8 cellular contexts compared by ENCODE assay signal in the genomic region with DNA sequence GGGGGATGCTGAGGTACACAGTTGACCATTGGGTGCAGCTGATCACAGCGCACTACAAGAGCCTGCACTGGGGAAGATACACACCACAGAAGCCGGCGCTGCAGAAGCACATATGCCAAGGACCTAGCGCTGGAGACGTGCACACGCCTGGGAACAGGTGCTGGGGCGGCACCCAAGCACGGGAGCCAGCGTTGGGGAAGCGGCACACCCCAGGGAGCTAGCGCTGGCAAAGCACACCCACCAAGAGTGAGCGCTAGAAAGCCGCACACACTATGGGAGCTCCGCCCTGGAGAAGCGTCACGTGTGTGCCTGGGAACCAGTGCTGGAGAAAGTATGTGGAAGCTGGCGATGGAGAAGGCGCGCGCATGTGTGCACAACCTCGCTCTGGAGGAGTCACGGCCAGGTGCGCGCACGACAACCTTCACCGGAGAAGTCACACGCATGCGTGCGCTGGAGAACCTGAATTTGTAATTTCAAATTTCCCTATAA. TPM values are rescaled to one million over a fixed set of nuclear protein-coding genes. Genes with fewer than 3 reads are reported as not detected.
DNase-seq lines count a peak whose midpoint lies in the region; ATAC-seq and TF ChIP-seq lines count a peak whose summit lies in the region.

No MANE protein-coding gene starts in this region.

- ATAC-seq in stimulated activated naive B cell treated with anti-CD40 and anti-IgM and Interleukin-4, amounts not matched to agents 10 μg/mL and 1 μg/mL and 100 μg/mL, for 72 hours (replicated peaks): no peak
- ATAC-seq in HG02610 (IDR thresholded peaks at IDR 0.05; ENCODE audit: unreplicated experiment): no peak

- no peak overlapping the region for H3K27ac Mint-ChIP-seq in activated naive CD4-positive, alpha-beta T cell treated with anti-CD3 and anti-CD28 coated beads for 36 hours
- no peak overlapping the region for H3K27ac Mint-ChIP-seq in stimulated activated naive B cell treated with anti-CD40 and anti-IgM and Interleukin-4, amounts not matched to agents 10 μg/mL and 1 μg/mL and 100 μg/mL, for 72 hours

- H3K27me3 Mint-ChIP-seq in activated naive CD4-positive, alpha-beta T cell treated with anti-CD3 and anti-CD28 coated beads for 36 hours (ENCODE audit: low read depth): peaks cover 6% of the 10 kb centered on the region
- H3K27me3 Mint-ChIP-seq in stimulated activated naive B cell treated with anti-CD40 and anti-IgM and Interleukin-4, amounts not matched to agents 10 μg/mL and 1 μg/mL and 100 μg/mL, for 72 hours: peaks cover 11% of the 10 kb centered on the region in 2 donors

- peaks cover 2% of the 10 kb centered on the region for H3K36me3 Mint-ChIP-seq in activated naive CD4-positive, alpha-beta T cell treated with anti-CD3 and anti-CD28 coated beads for 36 hours (ENCODE audit: low read depth)
- no peaks in the 10 kb centered on the region for H3K36me3 Mint-ChIP-seq in stimulated activated naive B cell treated with anti-CD40 and anti-IgM and Interleukin-4, amounts not matched to agents 10 μg/mL and 1 μg/mL and 100 μg/mL, for 72 hours

- H3K4me3 Mint-ChIP-seq in activated naive CD4-positive, alpha-beta T cell treated with anti-CD3 and anti-CD28 coated beads for 36 hours: peak overlapping the region; percentile 39
- peak overlapping the region; percentile 76 to 81 for H3K4me3 Mint-ChIP-seq in stimulated activated naive B cell treated with anti-CD40 and anti-IgM and Interleukin-4, amounts not matched to agents 10 μg/mL and 1 μg/mL and 100 μg/mL, for 72 hours

- no peaks in the 10 kb centered on the region for H3K36me3 ChIP-seq in kidney epithelial cell (ENCODE audit: control insufficient read depth, insufficient read depth, low read length)

- no peaks in the 10 kb centered on the region for H3K9me3 Mint-ChIP-seq in activated naive CD4-positive, alpha-beta T cell treated with anti-CD3 and anti-CD28 coated beads for 36 hours
- H3K9me3 Mint-ChIP-seq in stimulated activated naive B cell treated with anti-CD40 and anti-IgM and Interleukin-4, amounts not matched to agents 10 μg/mL and 1 μg/mL and 100 μg/mL, for 72 hours: no peaks in the 10 kb centered on the region

- H3K27me3 ChIP-seq in kidney epithelial cell (ENCODE audit: control insufficient read depth, insufficient read depth, low read length): no peaks in the 10 kb centered on the region

- peak; percentile 20 for DNase-seq in activated naive CD4-positive, alpha-beta T cell treated with anti-CD3 and anti-CD28 coated beads for 36 hours
- no peak for DNase-seq in activated naive CD4-positive, alpha-beta T cell treated with Interleukin-2 at 50 U/mL for 16 hours
- peak; percentile 95 for DNase-seq in NCI-H524 treated with DMSO at 0.1 percent for 48 hours (lab: John Stamatoyannopoulos, UW)
- DNase-seq in caudate nucleus (lab: John Stamatoyannopoulos, UW): peak in 57 of 61 donors; percentile 3 to 92 (median 60)
- DNase-seq in kidney epithelial cell (ENCODE audit: low read depth): peak; percentile 32
- DNase-seq in stimulated activated naive B cell treated with anti-CD40 and anti-IgM and Interleukin-4, amounts not matched to agents 10 μg/mL and 1 μg/mL and 100 μg/mL, for 72 hours: no peak
- DNase-seq in activated CD4-positive, CD25-positive, alpha-beta regulatory T cell (lab: John Stamatoyannopoulos, UW): no peak

- CTCF ChIA-PET in activated naive CD4-positive, alpha-beta T cell treated with anti-CD3 and anti-CD28 coated beads for 36 hours (lab: Charles Lee): no interaction called here

- intact Hi-C loops in activated naive CD4-positive, alpha-beta T cell treated with anti-CD3 and anti-CD28 coated beads for 36 hours (cut with micrococcal nuclease): no loop called here

- no peak for TF ChIP-seq CTCF in kidney epithelial cell (IDR thresholded peaks at IDR 0.05; ENCODE audit: insufficient read depth, low read length, poor library complexity, severe bottlenecking)

- H3K4me3 ChIP-seq in kidney epithelial cell (ENCODE audit: low read depth, low read length): peak overlapping the region; percentile 34

- no peak overlapping the region for H3K27ac ChIP-seq in caudate nucleus (ENCODE audit: low read depth, low read length)

- H3K4me1 Mint-ChIP-seq in activated naive CD4-positive, alpha-beta T cell treated with anti-CD3 and anti-CD28 coated beads for 36 hours (ENCODE audit: low read depth): peaks cover 18% of the 10 kb centered on the region
- peaks cover 15 to 37% of the 10 kb centered on the region in 2 donors for H3K4me1 Mint-ChIP-seq in stimulated activated naive B cell treated with anti-CD40 and anti-IgM and Interleukin-4, amounts not matched to agents 10 μg/mL and 1 μg/mL and 100 μg/mL, for 72 hours

RNA-seq across cellular contexts. Expression of a gene that starts 4.5 kb away (rescaled TPM):
- 10 to 100 TPM; 14.1 to 14.5 TPM for total RNA-seq in activated naive CD4-positive, alpha-beta T cell treated with anti-CD3 and anti-CD28 coated beads for 36 hours
- total RNA-seq in kidney epithelial cell: 6.1 and 7.0 TPM in 2 replicates

Comparison
In these comparisons a context has a peak if more than half of its experiments do, and no peak if none do; other contexts are left out.
1. DNase-seq: peak in activated naive CD4-positive, alpha-beta T cell treated with anti-CD3 and anti-CD28 coated beads for 36 hours (single experiment), NCI-H524 treated with DMSO at 0.1 percent for 48 hours (single experiment), caudate nucleus (57 of 61) and kidney epithelial cell (single experiment); none in activated naive CD4-positive, alpha-beta T cell treated with Interleukin-2 at 50 U/mL for 16 hours (single experiment), stimulated activated naive B cell treated with anti-CD40 and anti-IgM and Interleukin-4, amounts not matched to agents 10 μg/mL and 1 μg/mL and 100 μg/mL, for 72 hours (single experiment) and activated CD4-positive, CD25-positive, alpha-beta regulatory T cell (0 of 4).